In the genomic region with DNA sequence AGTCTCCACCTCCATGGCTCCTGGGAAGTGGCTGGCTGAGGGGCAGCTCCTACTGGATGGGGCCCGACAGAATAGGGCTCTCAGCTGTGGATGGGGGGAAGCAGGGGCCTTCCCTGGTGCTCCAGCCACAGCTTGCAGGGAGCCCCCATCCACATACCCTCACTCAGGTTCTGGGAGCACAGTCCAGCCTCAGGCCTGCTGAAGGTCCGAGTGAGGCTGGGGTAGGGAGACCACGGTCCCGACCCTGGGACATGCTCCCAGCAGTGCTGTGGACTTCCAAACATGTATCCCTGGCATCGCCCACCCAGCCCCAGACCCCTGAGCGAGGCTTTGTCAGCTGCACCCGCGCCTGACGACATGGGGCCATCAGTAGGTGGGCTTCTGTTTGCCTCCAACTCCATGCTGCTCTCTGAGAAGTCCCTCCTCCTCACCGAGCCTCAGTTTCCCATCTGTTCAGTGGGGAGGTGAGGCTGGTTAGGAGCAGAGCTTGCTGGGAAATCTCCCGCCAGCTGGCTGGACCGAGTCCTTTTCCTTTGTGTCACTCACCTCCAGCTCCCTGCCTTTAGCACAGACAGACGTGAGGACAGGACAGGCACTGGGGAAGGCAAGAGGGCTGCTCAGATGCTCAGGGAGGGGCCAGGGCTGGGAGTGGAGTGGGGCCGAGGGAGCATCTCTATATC, we compare ENCODE assay signal across 1 cellular context.
TF ChIP-seq lines count a peak whose summit lies in the region.

No MANE protein-coding gene starts in this region.

TF ChIP-seq in GM12878, 131 proteins besides CTCF, POLR2A, EP300 and RAD21:
- TF ChIP-seq, protein P1, sequence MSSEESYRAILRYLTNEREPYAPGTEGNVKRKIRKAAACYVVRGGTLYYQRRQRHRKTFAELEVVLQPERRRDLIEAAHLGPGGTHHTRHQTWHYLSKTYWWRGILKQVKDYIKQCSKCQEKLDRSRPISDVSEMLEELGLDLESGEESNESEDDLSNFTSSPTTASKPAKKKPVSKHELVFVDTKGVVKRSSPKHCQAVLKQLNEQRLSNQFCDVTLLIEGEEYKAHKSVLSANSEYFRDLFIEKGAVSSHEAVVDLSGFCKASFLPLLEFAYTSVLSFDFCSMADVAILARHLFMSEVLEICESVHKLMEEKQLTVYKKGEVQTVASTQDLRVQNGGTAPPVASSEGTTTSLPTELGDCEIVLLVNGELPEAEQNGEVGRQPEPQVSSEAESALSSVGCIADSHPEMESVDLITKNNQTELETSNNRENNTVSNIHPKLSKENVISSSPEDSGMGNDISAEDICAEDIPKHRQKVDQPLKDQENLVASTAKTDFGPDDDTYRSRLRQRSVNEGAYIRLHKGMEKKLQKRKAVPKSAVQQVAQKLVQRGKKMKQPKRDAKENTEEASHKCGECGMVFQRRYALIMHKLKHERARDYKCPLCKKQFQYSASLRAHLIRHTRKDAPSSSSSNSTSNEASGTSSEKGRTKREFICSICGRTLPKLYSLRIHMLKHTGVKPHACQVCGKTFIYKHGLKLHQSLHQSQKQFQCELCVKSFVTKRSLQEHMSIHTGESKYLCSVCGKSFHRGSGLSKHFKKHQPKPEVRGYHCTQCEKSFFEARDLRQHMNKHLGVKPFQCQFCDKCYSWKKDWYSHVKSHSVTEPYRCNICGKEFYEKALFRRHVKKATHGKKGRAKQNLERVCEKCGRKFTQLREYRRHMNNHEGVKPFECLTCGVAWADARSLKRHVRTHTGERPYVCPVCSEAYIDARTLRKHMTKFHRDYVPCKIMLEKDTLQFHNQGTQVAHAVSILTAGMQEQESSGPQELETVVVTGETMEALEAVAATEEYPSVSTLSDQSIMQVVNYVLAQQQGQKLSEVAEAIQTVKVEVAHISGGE (CRISPR knock-in tag; IDR thresholded peaks at IDR 0.05): no peak
